ENCODE assay signal across 10 cellular contexts in the genomic region with DNA sequence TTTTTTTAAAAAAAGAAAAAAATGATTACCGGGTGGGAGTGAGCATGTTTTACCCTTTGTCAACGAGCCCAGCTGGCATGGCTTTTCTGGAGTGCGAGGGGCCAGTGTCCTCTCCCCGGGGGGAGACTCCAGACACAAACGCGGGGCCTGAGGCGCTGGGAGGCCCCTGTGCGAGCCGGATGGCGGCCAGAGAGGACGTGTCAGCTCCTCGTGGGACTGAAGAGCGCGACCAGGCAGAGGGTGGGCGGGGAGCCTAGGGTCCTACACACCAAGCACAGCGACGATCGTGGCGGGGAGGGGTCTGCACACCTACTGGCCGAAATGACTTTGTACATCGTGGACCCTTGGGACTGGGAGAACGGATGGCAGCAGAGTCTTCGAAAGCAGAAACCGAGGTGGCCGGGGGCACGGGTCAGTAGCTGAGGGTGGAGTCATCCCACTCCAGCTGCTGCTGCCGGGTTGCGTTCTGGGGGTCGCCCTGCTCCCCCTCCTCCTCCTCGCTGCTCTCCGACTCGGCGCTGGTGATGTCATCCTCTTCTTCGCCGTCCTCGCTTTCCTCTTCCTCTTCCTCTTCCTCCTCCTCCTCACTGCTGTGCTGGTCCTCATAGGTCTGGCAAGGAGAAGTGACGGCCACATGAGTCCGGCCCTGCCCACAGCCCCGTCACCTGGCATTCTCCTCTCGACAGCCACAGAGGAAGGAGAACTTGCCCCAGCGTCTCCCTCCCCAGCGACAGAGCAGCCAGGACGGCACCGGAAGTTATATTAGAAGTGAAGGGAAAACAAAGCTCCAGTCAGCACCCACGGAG.
DNase-seq lines count a peak whose midpoint lies in the region; ATAC-seq and TF ChIP-seq lines count a peak whose summit lies in the region.
"Had no signal": no experiment of that assay in that cellular context is flagged by ENCODE, and none has a peak within 500 bp of the region (broad histone marks: within the 10 kb centered on the region; RNA-seq: fewer than 3 reads in every experiment).

No MANE protein-coding gene starts in this region.

- H3K9me2 ChIP-seq in MM.1S (replicated peaks; ENCODE audit: insufficient read depth, low read length): no peaks in the 10 kb centered on the region

- no peak overlapping the region for H3K4me3 ChIP-seq in MM.1S (ENCODE audit: low read length)

- no peaks in the 10 kb centered on the region for H3K36me3 ChIP-seq in MM.1S (replicated peaks; ENCODE audit: insufficient read depth, low read length)

- H3K27ac Mint-ChIP-seq in central memory CD8-positive, alpha-beta T cell (ENCODE audit: low read depth): peak overlapping the region; percentile 91
- peak overlapping the region; percentile 58 to 82 for H3K27ac Mint-ChIP-seq in natural killer cell

- peaks cover 74% of the 10 kb centered on the region for H3K36me3 Mint-ChIP-seq in central memory CD8-positive, alpha-beta T cell (ENCODE audit: insufficient read depth)
- no peaks in the 10 kb centered on the region for H3K36me3 Mint-ChIP-seq in natural killer cell

- no peak overlapping the region for H2AFZ ChIP-seq in MM.1S (ENCODE audit: low read length)

- no peaks in the 10 kb centered on the region for H3K4me1 ChIP-seq in MM.1S (ENCODE audit: low read length)

- no peaks in the 10 kb centered on the region for H3F3A ChIP-seq in MM.1S (ENCODE audit: insufficient read depth, low read length)

- peak; percentile 92 for DNase-seq in CD1c-positive myeloid dendritic cell (ENCODE audit: extremely low spot score)
- peak; percentile 69 to 71 for DNase-seq in NOMO-1 (lab: John Stamatoyannopoulos, UW; ENCODE audit: unreplicated experiment in 2 of 2)
- no peak for DNase-seq in central memory CD8-positive, alpha-beta T cell (ENCODE audit: low spot score in 2 of 2)
- DNase-seq in natural killer cell: no peak
- no peak for DNase-seq in OCI-M2 (lab: John Stamatoyannopoulos, UW; ENCODE audit: unreplicated experiment)
- DNase-seq in MM.1S: no peak
- no peak for DNase-seq in NCI-H1694 treated with DMSO at 0.1 percent for 48 hours (lab: John Stamatoyannopoulos, UW)
- DNase-seq: DMS 273 treated with DMSO at 0.1 percent for 48 hours, NCI-H2081 treated with DMSO at 0.1 percent for 48 hours had no signal

- H3K9ac ChIP-seq in MM.1S (ENCODE audit: low read length): no peak overlapping the region

- H4K20me1 ChIP-seq in MM.1S (ENCODE audit: insufficient read depth, low read length): no peaks in the 10 kb centered on the region

- no peak for ATAC-seq in central memory CD8-positive, alpha-beta T cell (replicated peaks; ENCODE audit: extremely low read depth, poor library complexity, severe bottlenecking)
- ATAC-seq in natural killer cell (peak in 1 of 3 donors; percentile 28), HG02938 (IDR thresholded peaks at IDR 0.05; ENCODE audit: unreplicated experiment) (no peak)

- H3K4me3 Mint-ChIP-seq in central memory CD8-positive, alpha-beta T cell: peak overlapping the region; percentile 46
- H3K4me3 Mint-ChIP-seq in natural killer cell: no peak overlapping the region

- intact Hi-C loops in natural killer cell (cut with micrococcal nuclease): no loop called here

- H3K79me2 ChIP-seq in MM.1S (ENCODE audit: low read length): no peaks in the 10 kb centered on the region

- no peaks in the 10 kb centered on the region for H3K9me3 ChIP-seq in MM.1S (replicated peaks; ENCODE audit: insufficient read depth, low read length)

- H3K27me3 ChIP-seq in MM.1S (replicated peaks; ENCODE audit: insufficient read depth, low read length): no peaks in the 10 kb centered on the region

- no peak overlapping the region for H3K4me2 ChIP-seq in MM.1S (ENCODE audit: low read depth, low read length)

- H3K9me3 Mint-ChIP-seq in central memory CD8-positive, alpha-beta T cell: no peaks in the 10 kb centered on the region
- H3K9me3 Mint-ChIP-seq in natural killer cell: no peaks in the 10 kb centered on the region

- H3K27me3 Mint-ChIP-seq in central memory CD8-positive, alpha-beta T cell: no peaks in the 10 kb centered on the region
- no peaks in the 10 kb centered on the region for H3K27me3 Mint-ChIP-seq in natural killer cell (ENCODE audit: low read depth in 2 of 2)

- H3K4me1 Mint-ChIP-seq in central memory CD8-positive, alpha-beta T cell: peaks cover 47% of the 10 kb centered on the region
- H3K4me1 Mint-ChIP-seq in natural killer cell: peaks cover 40 to 43% of the 10 kb centered on the region in 2 donors

- H3K27ac ChIP-seq in MM.1S (ENCODE audit: low read length): no peak overlapping the region

- TF ChIP-seq CTCF in natural killer cell (IDR thresholded peaks at IDR 0.05): no peak
- no peak for TF ChIP-seq CTCF in MM.1S (IDR thresholded peaks at IDR 0.05; ENCODE audit: low read length)

Comparison
In these comparisons a context has a peak if more than half of its experiments do, and no peak if none do; other contexts are left out.
1. DNase-seq: peak in CD1c-positive myeloid dendritic cell (single experiment) and NOMO-1 (2 of 2); none in central memory CD8-positive, alpha-beta T cell (0 of 2), natural killer cell (single experiment), OCI-M2 (single experiment), MM.1S (single experiment) and NCI-H1694 treated with DMSO at 0.1 percent for 48 hours (single experiment).